In genomic region chr12:129614221-129614885, GRCh38 we compare ENCODE assay signal across 34 cellular contexts.
A peak's percentile ranks its signal among the peaks of the same experiment; 100 is the strongest.
DNase-seq lines count a peak whose midpoint lies in the region; ATAC-seq and TF ChIP-seq lines count a peak whose summit lies in the region.
"Had no signal": no experiment of that assay in that cellular context is flagged by ENCODE, and none has a peak within 500 bp of the region (broad histone marks: within the 10 kb centered on the region; RNA-seq: fewer than 3 reads in every experiment).

No MANE protein-coding gene starts in this region.

- no peaks in the 10 kb centered on the region for H3K27me3 Mint-ChIP-seq in MCF 10A (ENCODE audit: insufficient read depth, unreplicated experiment)
- no peaks in the 10 kb centered on the region for H3K27me3 Mint-ChIP-seq in CD8-positive, alpha-beta T cell (ENCODE audit: low read depth)
- H3K27me3 Mint-ChIP-seq: activated naive CD4-positive, alpha-beta T cell treated with anti-CD3 and anti-CD28 coated beads, Interleukin-2, amount 50 U/mL, for 24 hours; activated T-helper 17 cell treated with anti-CD3 and anti-CD28 coated beads, Interleukin-2, amount 50 U/mL, for 72 hours; CD4-positive, alpha-beta T cell; central memory CD8-positive, alpha-beta T cell had no signal

- no peaks in the 10 kb centered on the region for H4K20me1 ChIP-seq in mammary epithelial cell (ENCODE audit: insufficient read depth, low read length)

- H3K4me3 ChIP-seq in mammary epithelial cell (replicated peaks in 1 of 3; ENCODE audit: insufficient read depth in 1 of 3, low read depth in 2 of 3, low read length in 3 of 3) (no peak overlapping the region), brain microvascular endothelial cell (ENCODE audit: low read depth, low read length) (no peak overlapping the region)
- no peak overlapping the region for H3K4me3 ChIP-seq in CD8-positive, alpha-beta T cell (ENCODE audit: low read depth, low read length)
- H3K4me3 ChIP-seq: dorsolateral prefrontal cortex, GM23338, lower lobe of right lung, sigmoid colon, thoracic aorta, uterus had no signal

- H3K27ac ChIP-seq in mammary epithelial cell (ENCODE audit: insufficient read depth, low read depth, low read length): no peak overlapping the region
- peak overlapping the region; percentile 93 for H3K27ac ChIP-seq in brain microvascular endothelial cell
- H3K27ac ChIP-seq in CD8-positive, alpha-beta T cell (ENCODE audit: low read depth, low read length): no peak overlapping the region
- H3K27ac ChIP-seq: dorsolateral prefrontal cortex, HL-60, lower lobe of right lung, sigmoid colon, thoracic aorta, uterus had no signal

- no peak overlapping the region for H2AFZ ChIP-seq in mammary epithelial cell (ENCODE audit: low read depth, low read length)
- H2AFZ ChIP-seq: GM23338 had no signal

- DNase-seq in MCF 10A (ENCODE audit: unreplicated experiment) (peak; percentile 44), mammary epithelial cell (no peak), brain microvascular endothelial cell (peak; percentile 88), myocyte (ENCODE audit: low read depth) (peak; percentile 11), NOMO-1 treated with DMSO at 0.1 percent for 48 hours (lab: John Stamatoyannopoulos, UW; ENCODE audit: unreplicated experiment) (no peak), KG1 (lab: John Stamatoyannopoulos, UW) (no peak), NCI-H748 (lab: John Stamatoyannopoulos, UW; ENCODE audit: unreplicated experiment) (no peak)
- DNase-seq in CD8-positive, alpha-beta T cell: no peak
- DNase-seq: 8988T; activated CD4-positive, alpha-beta T cell treated with anti-CD3 and anti-CD28 coated beads, Interleukin-2, amount 50 U/mL, for 48 hours; activated CD8-positive, alpha-beta memory T cell treated with anti-CD3 and anti-CD28 coated beads, Interleukin-2, amount 50 U/mL, for 48 hours; aorta; CD4-positive, alpha-beta T cell; DMS 273 treated with DMSO at 0.1 percent for 48 hours; dorsolateral prefrontal cortex; lower lobe of right lung; NCI-H1048; NCI-H1694; NCI-H2171 treated with DMSO at 0.1 percent for 48 hours; NCI-H524 treated with DMSO at 0.1 percent for 48 hours; posterior cingulate gyrus; sigmoid colon; stimulated activated naive CD4-positive, alpha-beta T cell treated with Interleukin-2 at 50 U/mL for 16 hours; uterus had no signal

- peaks cover 10% of the 10 kb centered on the region for H3K4me1 Mint-ChIP-seq in MCF 10A (ENCODE audit: insufficient read depth, unreplicated experiment)
- no peaks in the 10 kb centered on the region for H3K4me1 Mint-ChIP-seq in CD8-positive, alpha-beta T cell (ENCODE audit: low read depth)
- H3K4me1 Mint-ChIP-seq: activated naive CD4-positive, alpha-beta T cell treated with anti-CD3 and anti-CD28 coated beads, Interleukin-2, amount 50 U/mL, for 24 hours; activated T-helper 17 cell treated with anti-CD3 and anti-CD28 coated beads, Interleukin-2, amount 50 U/mL, for 72 hours; central memory CD8-positive, alpha-beta T cell; GM23338 had no signal

- 31% methylated on average over 9 of the region's 9 CpGs for WGBS in mammary epithelial cell (ENCODE audit: low coverage, missing lambda C conversion rate)

- H3K4me1 ChIP-seq in mammary epithelial cell (ENCODE audit: insufficient read depth, low read length): no peaks in the 10 kb centered on the region
- H3K4me1 ChIP-seq in CD8-positive, alpha-beta T cell (ENCODE audit: insufficient read depth, low read length): no peaks in the 10 kb centered on the region
- H3K4me1 ChIP-seq: lower lobe of right lung, sigmoid colon, uterus had no signal

- H3K27me3 ChIP-seq in mammary epithelial cell (ENCODE audit: insufficient read depth, low read length): no peaks in the 10 kb centered on the region
- H3K27me3 ChIP-seq in brain microvascular endothelial cell (replicated peaks): no peaks in the 10 kb centered on the region
- no peaks in the 10 kb centered on the region for H3K27me3 ChIP-seq in CD8-positive, alpha-beta T cell (ENCODE audit: insufficient read depth, low read length)
- H3K27me3 ChIP-seq: dorsolateral prefrontal cortex, sigmoid colon, uterus had no signal

- intact Hi-C loops in MCF 10A (cut with micrococcal nuclease): no loop called here
- intact Hi-C loops in mammary epithelial cell (cut with micrococcal nuclease): no loop called here
- intact Hi-C loops in CD8-positive, alpha-beta T cell (cut with DNase I, micrococcal nuclease): no loop called here

- H3K27ac Mint-ChIP-seq in MCF 10A (ENCODE audit: low read depth, unreplicated experiment): no peak overlapping the region
- no peak overlapping the region for H3K27ac Mint-ChIP-seq in CD8-positive, alpha-beta T cell
- H3K27ac Mint-ChIP-seq: activated naive CD4-positive, alpha-beta T cell treated with anti-CD3 and anti-CD28 coated beads, Interleukin-2, amount 50 U/mL, for 24 hours; activated T-helper 17 cell treated with anti-CD3 and anti-CD28 coated beads, Interleukin-2, amount 50 U/mL, for 72 hours; CD4-positive, alpha-beta T cell; GM23338 had no signal

- H3K4me2 ChIP-seq in mammary epithelial cell (ENCODE audit: insufficient read depth, low read depth, low read length): no peak overlapping the region
- H3K4me2 ChIP-seq: GM23338 had no signal

- H3K4me3 Mint-ChIP-seq in MCF 10A (ENCODE audit: unreplicated experiment): no peak overlapping the region
- H3K4me3 Mint-ChIP-seq in CD8-positive, alpha-beta T cell: no peak overlapping the region
- H3K4me3 Mint-ChIP-seq: activated naive CD4-positive, alpha-beta T cell treated with anti-CD3 and anti-CD28 coated beads, Interleukin-2, amount 50 U/mL, for 24 hours; activated T-helper 17 cell treated with anti-CD3 and anti-CD28 coated beads, Interleukin-2, amount 50 U/mL, for 72 hours; CD4-positive, alpha-beta T cell; central memory CD8-positive, alpha-beta T cell; GM23338; neural crest cell had no signal

- peaks cover 7% of the 10 kb centered on the region for H3K9me3 Mint-ChIP-seq in MCF 10A (ENCODE audit: unreplicated experiment)
- peaks cover 6% of the 10 kb centered on the region for H3K9me3 Mint-ChIP-seq in CD8-positive, alpha-beta T cell

- dilution Hi-C loops in mammary epithelial cell (cut with HindIII; ENCODE audit: low sequenced_read_pairs): no loop called here

- BruUV-seq in MCF 10A (replicated peaks; lab: Mats Ljungman, UMichigan) (no TSS peak), mammary epithelial cell (replicated peaks; lab: Mats Ljungman, UMichigan) (no TSS peak)

- H3K9ac ChIP-seq in mammary epithelial cell (ENCODE audit: insufficient read depth, low read length): no peak overlapping the region

- no peak for ATAC-seq in CD8-positive, alpha-beta T cell
- ATAC-seq: activated CD4-positive, CD25-positive, alpha-beta regulatory T cell treated with anti-CD3 and anti-CD28 coated beads, Interleukin-2, amount 50 U/mL, for 24 hours; activated T-helper 17 cell treated with anti-CD3 and anti-CD28 coated beads, Interleukin-2, amount 50 U/mL, for 72 hours; GM23338; HepG2; lower lobe of right lung; Panc1 had no signal

- H3K79me2 ChIP-seq in mammary epithelial cell (ENCODE audit: insufficient read depth, low read length): no peaks in the 10 kb centered on the region

- peaks cover 18% of the 10 kb centered on the region for H3K9me3 ChIP-seq in mammary epithelial cell (replicated peaks; ENCODE audit: insufficient read depth, low read length)
- no peaks in the 10 kb centered on the region for H3K9me3 ChIP-seq in CD8-positive, alpha-beta T cell (ENCODE audit: low read length)
- H3K9me3 ChIP-seq: lower lobe of right lung, thoracic aorta, uterus had no signal

- CTCF ChIA-PET in MCF 10A (lab: Yijun Ruan, JAX) (no interaction called here), mammary epithelial cell (lab: Charles Lee; ENCODE audit: low non-redundant PET) (no interaction called here)
- CTCF ChIA-PET in CD8-positive, alpha-beta T cell (lab: Charles Lee): no interaction called here

- in situ Hi-C loops in mammary epithelial cell (cut with MboI; ENCODE audit: low sequenced_read_pairs in 2 of 2) (no loop called here), brain microvascular endothelial cell (cut with HindIII; ENCODE audit: low pct_ligation_motif_present, low sequenced_read_pairs) (no loop called here)

- POLR2A ChIA-PET in MCF 10A (lab: Yijun Ruan, JAX): no interaction called here
- POLR2A ChIA-PET in CD8-positive, alpha-beta T cell (lab: Charles Lee): no interaction called here

- no peaks in the 10 kb centered on the region for H3K36me3 ChIP-seq in mammary epithelial cell (ENCODE audit: insufficient read depth, low read length)
- H3K36me3 ChIP-seq in brain microvascular endothelial cell (replicated peaks): no peaks in the 10 kb centered on the region
- no peaks in the 10 kb centered on the region for H3K36me3 ChIP-seq in CD8-positive, alpha-beta T cell (ENCODE audit: insufficient read depth, low read length)
- H3K36me3 ChIP-seq: lower lobe of right lung, sigmoid colon, thoracic aorta, uterus had no signal

- H3K36me3 Mint-ChIP-seq in MCF 10A (ENCODE audit: insufficient read depth, unreplicated experiment): no peaks in the 10 kb centered on the region
- no peaks in the 10 kb centered on the region for H3K36me3 Mint-ChIP-seq in CD8-positive, alpha-beta T cell
- H3K36me3 Mint-ChIP-seq: activated naive CD4-positive, alpha-beta T cell treated with anti-CD3 and anti-CD28 coated beads, Interleukin-2, amount 50 U/mL, for 24 hours had no signal

- TF ChIP-seq CTCF in MCF 10A (IDR thresholded peaks at IDR 0.05; ENCODE audit: unreplicated experiment): no peak
- TF ChIP-seq CTCF in mammary epithelial cell (conservative IDR thresholded peaks at IDR 0.05 in 1 of 2, IDR thresholded peaks at IDR 0.05 in 1 of 2; ENCODE audit: extremely low read depth in 1 of 2, insufficient read depth in 1 of 2, low read depth in 1 of 2, low read length in 2 of 2): no peak
- TF ChIP-seq CTCF in brain microvascular endothelial cell (IDR thresholded peaks at IDR 0.05; ENCODE audit: low read depth, low read length, missing control alignments): no peak
- no peak for TF ChIP-seq CTCF in CD8-positive, alpha-beta T cell (IDR thresholded peaks at IDR 0.05)

Comparison
In these comparisons a context has a peak if more than half of its experiments do, and no peak if none do; other contexts are left out.
1. DNase-seq: peak in MCF 10A (single experiment), brain microvascular endothelial cell (single experiment) and myocyte (single experiment); none in mammary epithelial cell (single experiment), NOMO-1 treated with DMSO at 0.1 percent for 48 hours (single experiment), CD8-positive, alpha-beta T cell (0 of 7), KG1 (single experiment) and NCI-H748 (single experiment).